ENCODE assay signal across 9 cellular contexts in genomic region chr1:211648980-211649934, GRCh38. TPM values are rescaled to one million over a fixed set of nuclear protein-coding genes. Genes with fewer than 3 reads are reported as not detected.
DNase-seq lines count a peak whose midpoint lies in the region; ATAC-seq, FAIRE-seq and TF ChIP-seq lines count a peak whose summit lies in the region.
"Had no signal": no experiment of that assay in that cellular context is flagged by ENCODE, and none has a peak within 500 bp of the region (broad histone marks: within the 10 kb centered on the region; RNA-seq: fewer than 3 reads in every experiment).

No MANE protein-coding gene starts in this region.

- peaks cover 6% of the 10 kb centered on the region for H3K27me3 Mint-ChIP-seq in GM23338 (ENCODE audit: insufficient read depth, low read depth, poor library complexity)

- no peak overlapping the region for H2AFZ ChIP-seq in GM23338

- H3K27me3 ChIP-seq in AG04450 (ENCODE audit: control insufficient read depth, insufficient read depth, low read length) (no peaks in the 10 kb centered on the region), Peyer's patch (no peaks in the 10 kb centered on the region), tibial nerve (no peaks in the 10 kb centered on the region), GM23338 (ENCODE audit: insufficient read depth) (no peaks in the 10 kb centered on the region)

- no peak for TF ChIP-seq POLR2A in Peyer's patch (IDR thresholded peaks at IDR 0.05)
- no peak for TF ChIP-seq POLR2A in tibial nerve (IDR thresholded peaks at IDR 0.05)

- ATAC-seq in GM23338 (no peak), HG02840 (IDR thresholded peaks at IDR 0.05; ENCODE audit: low FRiP score, unreplicated experiment) (no peak)

- 61 to 83% methylated on average over 7 to 9 of the region's 9 CpGs for WGBS in tibial nerve, 2 donors

- no peaks in the 10 kb centered on the region for H3F3A ChIP-seq in GM23338 (replicated peaks; ENCODE audit: low read depth)

- FAIRE-seq in GM18507 (lab: Jason Lieb, UNC): peak; percentile 29

- H3K4me1 ChIP-seq in Peyer's patch (peaks cover 0 to 18% (median 0%) of the 10 kb centered on the region in 4 donors), tibial nerve (no peaks in the 10 kb centered on the region), GM23338 (ENCODE audit: insufficient read depth) (no peaks in the 10 kb centered on the region)

- H3K4me1 Mint-ChIP-seq in GM23338: no peaks in the 10 kb centered on the region; the same call in 2 of the 3 replicates

- H3K9me3 Mint-ChIP-seq in GM23338: no peaks in the 10 kb centered on the region; the same call in 2 of the 3 replicates
- H3K9me3 Mint-ChIP-seq: activated naive CD4-positive, alpha-beta T cell treated with anti-CD3 and anti-CD28 coated beads, Interleukin-2, amount 50 U/mL, for 72 hours had no signal

- H3K27ac ChIP-seq in AG04450 (ENCODE audit: low read depth, low read length) (no peak overlapping the region), Peyer's patch (peak overlapping the region in 3 of 4 donors; percentile 36 to 91 (median 82)), tibial nerve (no peak overlapping the region), GM23338 (ENCODE audit: low read depth) (no peak overlapping the region)

- H3K9me2 ChIP-seq in GM23338 (ENCODE audit: insufficient read depth): no peaks in the 10 kb centered on the region

- TF ChIP-seq CTCF in AG04450 (IDR thresholded peaks at IDR 0.05; ENCODE audit: low read depth, low read length) (peak; percentile 62), Peyer's patch (IDR thresholded peaks at IDR 0.05) (peak in 2 of 6 experiments; percentile 65 to 69), fibroblast of pulmonary artery (IDR thresholded peaks at IDR 0.05; ENCODE audit: low read length, missing control alignments) (peak; percentile 44), tibial nerve (IDR thresholded peaks at IDR 0.05) (peak in 4 of 5 experiments; percentile 46 to 63 (median 47)), GM23338 (conservative IDR thresholded peaks at IDR 0.05; ENCODE audit: low read depth in 2 of 2) (no peak)

- DNase-seq in AG04450 (ENCODE audit: low read depth, low spot score) (no peak), GM18507 (ENCODE audit: extremely low spot score, insufficient read length, low read depth) (peak; percentile 56), Peyer's patch (peak; percentile 39 to 76 (median 71)), fibroblast of pulmonary artery (ENCODE audit: low read depth) (peak; percentile 50), tibial nerve (ENCODE audit: low spot score in 2 of 2) (peak in 1 of 2 donors; percentile 48), GM23338 (ENCODE audit: low spot score) (no peak), AML-193 (lab: John Stamatoyannopoulos, UW) (no peak)

- H3K27ac Mint-ChIP-seq in GM23338: no peak overlapping the region
- H3K27ac Mint-ChIP-seq: activated naive CD4-positive, alpha-beta T cell treated with anti-CD3 and anti-CD28 coated beads, Interleukin-2, amount 50 U/mL, for 72 hours had no signal

- no peaks in the 10 kb centered on the region for H3K36me3 Mint-ChIP-seq in GM23338 (ENCODE audit: low read depth)
- H3K36me3 Mint-ChIP-seq: activated naive CD4-positive, alpha-beta T cell treated with anti-CD3 and anti-CD28 coated beads, Interleukin-2, amount 50 U/mL, for 72 hours had no signal

- H3K79me2 ChIP-seq in GM23338 (replicated peaks; ENCODE audit: insufficient read depth): no peaks in the 10 kb centered on the region

- no peak overlapping the region for H3K4me3 Mint-ChIP-seq in GM23338

- TF ChIP-seq EP300 in tibial nerve (IDR thresholded peaks at IDR 0.05): no peak

- H3K4me3 ChIP-seq in AG04450 (ENCODE audit: low read depth, low read length) (no peak overlapping the region), Peyer's patch (no peak overlapping the region), fibroblast of pulmonary artery (replicated peaks; ENCODE audit: low read depth, low read length) (no peak overlapping the region), tibial nerve (no peak overlapping the region), GM23338 (no peak overlapping the region)

- CTCF ChIA-PET in AG04450 (lab: Charles Lee): interaction anchor here (1.2 to 1.5 kb wide), 4 partner anchors 69 to 179 kb away, joined by 3 to 9 read pairs (median 5); no protein-coding TSS in a partner anchor

- no peaks in the 10 kb centered on the region for H3K36me3 ChIP-seq in Peyer's patch
- H3K36me3 ChIP-seq in tibial nerve: no peaks in the 10 kb centered on the region
- no peaks in the 10 kb centered on the region for H3K36me3 ChIP-seq in GM23338 (ENCODE audit: insufficient read depth)

- POLR2A ChIA-PET in AG04450 (lab: Yijun Ruan, JAX): no interaction called here

- H3K9me3 ChIP-seq in AG04450 (ENCODE audit: control insufficient read depth, insufficient read depth, low read length) (peaks cover 3% of the 10 kb centered on the region; the same call in 1 of the 2 replicates), Peyer's patch (no peaks in the 10 kb centered on the region), tibial nerve (no peaks in the 10 kb centered on the region)

- H4K20me1 ChIP-seq in GM23338 (replicated peaks; ENCODE audit: insufficient read depth): no peaks in the 10 kb centered on the region

- H3K4me2 ChIP-seq in GM23338: no peak overlapping the region

TF ChIP-seq in GM23338, 12 proteins besides CTCF, POLR2A, EP300 and RAD21 (continues in another document):
- TF ChIP-seq JUNB (IDR thresholded peaks at IDR 0.05; ENCODE audit: unreplicated experiment): no peak
- no peak for TF ChIP-seq REST (IDR thresholded peaks at IDR 0.05; ENCODE audit: unreplicated experiment)
- TF ChIP-seq EZH2phosphoT487 (IDR thresholded peaks at IDR 0.05; ENCODE audit: unreplicated experiment): no peak
- TF ChIP-seq ZNF331 (CRISPR knock-in tag; IDR thresholded peaks at IDR 0.05; ENCODE audit: low read depth): no peak

RNA-seq across cellular contexts. Expression of gene NEK2, which starts 26.2 kb away (rescaled TPM):
- 5.4 and 8.8 TPM in 2 replicates for polyA plus RNA-seq in AG04450 (2011; rRNA removed)
- polyA minus RNA-seq in AG04450 (2011; rRNA and poly(A)+ RNA removed): 3.8 and 8.8 TPM in 2 replicates
- 10 to 100 TPM in 1 of 4 donors, 1 to 10 TPM in 3; 1.7 to 14.9 (median 5.8) TPM for total RNA-seq in Peyer's patch
- total RNA-seq in tibial nerve: 1 to 10 TPM in 2 of 4 donors, not detected in 2; 1.8 to 2.0 TPM
- total RNA-seq in GM23338 (2014; rRNA removed; shearing (Covaris generic)): 19.1 and 24.9 TPM in 2 replicates
- 15.8 and 17.0 TPM in 2 replicates for polyA plus RNA-seq in GM23338 (2016; fragmentation: Nextera tagmentation; extraction: Ambion mirVana)

Comparison
In these comparisons a context has a peak if more than half of its experiments do, and no peak if none do; other contexts are left out.
1. DNase-seq: peak in GM18507 (single experiment), Peyer's patch (3 of 3) and fibroblast of pulmonary artery (single experiment); none in AG04450 (single experiment), GM23338 (single experiment) and AML-193 (0 of 2).
2. H3K27ac ChIP-seq: peak in Peyer's patch (3 of 4); none in AG04450 (single experiment), tibial nerve (0 of 4) and GM23338 (single experiment).
3. CTCF ChIP-seq: peak in AG04450 (single experiment), fibroblast of pulmonary artery (single experiment) and tibial nerve (4 of 5); none in GM23338 (0 of 2).